ENCODE assay signal across 8 cellular contexts in the genomic region with DNA sequence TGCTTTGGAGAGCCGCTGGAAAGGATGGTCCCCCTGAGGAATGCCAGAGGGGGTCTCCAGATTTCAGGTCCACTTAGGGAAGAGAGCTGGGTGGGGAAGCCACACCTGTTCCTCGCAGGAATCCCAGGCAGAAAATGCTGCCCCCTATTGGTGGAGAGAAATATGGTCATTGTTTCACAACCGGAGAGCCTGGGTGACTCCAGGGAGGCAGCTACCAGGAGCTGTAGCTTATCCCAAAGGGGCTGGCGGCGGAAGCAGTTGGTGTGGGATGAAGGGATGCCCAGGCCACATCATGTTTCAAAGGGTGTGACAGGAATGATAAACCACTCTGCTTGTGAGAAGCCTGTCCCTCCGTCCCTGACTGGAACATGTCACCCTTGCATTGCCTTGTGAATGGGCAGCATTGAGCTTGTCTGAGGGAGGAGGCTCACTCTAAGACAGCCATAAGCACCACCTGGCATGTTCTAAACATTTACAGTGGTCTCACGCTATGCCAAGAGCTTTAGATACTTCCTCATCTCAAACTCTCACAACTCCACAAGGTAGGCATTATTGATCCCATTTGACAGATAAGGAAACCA. TPM values are rescaled to one million over a fixed set of nuclear protein-coding genes. Genes with fewer than 3 reads are reported as not detected.
DNase-seq lines count a peak whose midpoint lies in the region; ATAC-seq, FAIRE-seq and TF ChIP-seq lines count a peak whose summit lies in the region.
"Had no signal": no experiment of that assay in that cellular context is flagged by ENCODE, and none has a peak within 500 bp of the region (broad histone marks: within the 10 kb centered on the region; RNA-seq: fewer than 3 reads in every experiment).

No MANE protein-coding gene starts in this region.

- dilution Hi-C loops in mammary epithelial cell (cut with HindIII; ENCODE audit: low sequenced_read_pairs) = no loop called here

- H3K4me3 ChIP-seq in DND-41 (ENCODE audit: low read depth in 1 of 2, low read length in 2 of 2) (no peak overlapping the region), HL-60 (replicated peaks; ENCODE audit: insufficient read depth, low read length) (no peak overlapping the region), mammary epithelial cell (replicated peaks in 1 of 3; ENCODE audit: insufficient read depth in 1 of 3, low read depth in 2 of 3, low read length in 3 of 3) (no peak overlapping the region)

- H3K4me1 Mint-ChIP-seq in naive thymus-derived CD8-positive, alpha-beta T cell = peaks cover 0 to 3% (median 0%) of the 10 kb centered on the region in 4 donors

- peak overlapping the region in 2 of 10 donors; percentile 27 to 45 for H3K27ac Mint-ChIP-seq in naive thymus-derived CD8-positive, alpha-beta T cell

- no peaks in the 10 kb centered on the region for H3K79me2 ChIP-seq in DND-41 (ENCODE audit: insufficient read depth, low read length)
- H3K79me2 ChIP-seq in mammary epithelial cell (ENCODE audit: insufficient read depth, low read length) = no peaks in the 10 kb centered on the region

- 64% methylated on average over 7 of the region's 7 CpGs for WGBS in mammary epithelial cell (ENCODE audit: low coverage, missing lambda C conversion rate)

- CTCF ChIA-PET in mammary epithelial cell (lab: Charles Lee; ENCODE audit: low non-redundant PET) = no interaction called here

- H3K4me3 Mint-ChIP-seq in naive thymus-derived CD8-positive, alpha-beta T cell = no peak overlapping the region

- no TSS peak for BruUV-seq in mammary epithelial cell (replicated peaks; lab: Mats Ljungman, UMichigan)

- POLR2A ChIA-PET in naive thymus-derived CD8-positive, alpha-beta T cell (lab: Charles Lee) = interaction anchor here (0.6 to 1.2 kb wide), 2 partner anchors 60 to 109 kb away, joined by 3 to 4 read pairs; no protein-coding TSS in a partner anchor

- H3K4me1 ChIP-seq in DND-41 (ENCODE audit: insufficient read depth, low read length) (no peaks in the 10 kb centered on the region), mammary epithelial cell (ENCODE audit: insufficient read depth, low read length) (no peaks in the 10 kb centered on the region)

- H3K4me2 ChIP-seq in DND-41 (ENCODE audit: insufficient read depth, low read length) (no peak overlapping the region), mammary epithelial cell (ENCODE audit: insufficient read depth, low read depth, low read length) (no peak overlapping the region)

- peak; percentile 17 for DNase-seq in DND-41
- DNase-seq in HL-60 (ENCODE audit: low read depth in 1 of 2, low spot score in 1 of 2) = peak in 1 of 2 experiments; percentile 19
- no peak for DNase-seq in mammary epithelial cell
- DNase-seq in naive thymus-derived CD8-positive, alpha-beta T cell = peak in 8 of 10 donors; percentile 4 to 60 (median 28)
- no peak for DNase-seq in inferior parietal cortex (ENCODE audit: extremely low spot score)
- no peak for DNase-seq in occipital lobe (lab: John Stamatoyannopoulos, UW)
- DNase-seq in GM12891 (ENCODE audit: insufficient read length, low spot score) = no peak
- DNase-seq: NCI-H1105 treated with DMSO at 0.1 percent for 48 hours had no signal

- peak; percentile 45; the same call in 1 of the 3 replicates for ATAC-seq in DND-41 (ENCODE audit: insufficient read depth, low read depth)
- no peak for ATAC-seq in naive thymus-derived CD8-positive, alpha-beta T cell

- peak; percentile 63 for TF ChIP-seq CTCF in DND-41 (IDR thresholded peaks at IDR 0.05; ENCODE audit: borderline replicate concordance, extremely low read depth, low read length, poor library complexity, severe bottlenecking)
- peak; percentile 25 for TF ChIP-seq CTCF in HL-60 (IDR thresholded peaks at IDR 0.05; ENCODE audit: insufficient read depth, low read length)
- peak; percentile 48 to 60 for TF ChIP-seq CTCF in mammary epithelial cell (conservative IDR thresholded peaks at IDR 0.05 in 1 of 2, IDR thresholded peaks at IDR 0.05 in 1 of 2; ENCODE audit: extremely low read depth in 1 of 2, insufficient read depth in 1 of 2, low read depth in 1 of 2, low read length in 2 of 2)

- in situ Hi-C loops in mammary epithelial cell (cut with MboI; ENCODE audit: low sequenced_read_pairs in 2 of 2) = no loop called here

- H3K9ac ChIP-seq in DND-41 (ENCODE audit: low read depth, low read length) (no peak overlapping the region), mammary epithelial cell (ENCODE audit: insufficient read depth, low read length) (no peak overlapping the region)

- H3K36me3 ChIP-seq in DND-41 (ENCODE audit: insufficient read depth, low read length) = no peaks in the 10 kb centered on the region
- no peaks in the 10 kb centered on the region for H3K36me3 ChIP-seq in mammary epithelial cell (ENCODE audit: insufficient read depth, low read length)

- no peaks in the 10 kb centered on the region for H3K9me3 Mint-ChIP-seq in naive thymus-derived CD8-positive, alpha-beta T cell

- intact Hi-C loops in mammary epithelial cell (cut with micrococcal nuclease) = no loop called here

- H3K27ac ChIP-seq in DND-41 (ENCODE audit: low read length) = no peak overlapping the region
- H3K27ac ChIP-seq in HL-60 (replicated peaks) = no peak overlapping the region
- H3K27ac ChIP-seq in mammary epithelial cell (ENCODE audit: insufficient read depth, low read depth, low read length) = no peak overlapping the region

- H3K9me3 ChIP-seq in DND-41 (ENCODE audit: insufficient read depth, low read length, severe bottlenecking) (no peaks in the 10 kb centered on the region), mammary epithelial cell (replicated peaks; ENCODE audit: insufficient read depth, low read length) (no peaks in the 10 kb centered on the region)

- no peaks in the 10 kb centered on the region for H3K27me3 Mint-ChIP-seq in naive thymus-derived CD8-positive, alpha-beta T cell

- no peak for FAIRE-seq in GM12891 (lab: Jason Lieb, UNC)

- H3K27me3 ChIP-seq in DND-41 (ENCODE audit: insufficient read depth, low read length, poor library complexity) (no peaks in the 10 kb centered on the region), HL-60 (ENCODE audit: insufficient read depth, poor library complexity, severe bottlenecking) (no peaks in the 10 kb centered on the region), mammary epithelial cell (ENCODE audit: insufficient read depth, low read length) (no peaks in the 10 kb centered on the region)

- peaks cover 6% of the 10 kb centered on the region; the same call in 1 of the 2 replicates for H4K20me1 ChIP-seq in DND-41 (ENCODE audit: insufficient read depth, low read length)
- H4K20me1 ChIP-seq in mammary epithelial cell (ENCODE audit: insufficient read depth, low read length) = no peaks in the 10 kb centered on the region

- H2AFZ ChIP-seq in DND-41 (ENCODE audit: low read depth, low read length) = no peak overlapping the region
- no peak overlapping the region for H2AFZ ChIP-seq in mammary epithelial cell (ENCODE audit: low read depth, low read length)

- no peaks in the 10 kb centered on the region for H3K36me3 Mint-ChIP-seq in naive thymus-derived CD8-positive, alpha-beta T cell

- no peak for TF ChIP-seq POLR2A in GM12891 (IDR thresholded peaks at IDR 0.05; ENCODE audit: low read depth, low read length)

TF ChIP-seq in GM12891, 5 proteins besides CTCF, POLR2A, EP300 and RAD21:
- no peak for TF ChIP-seq TAF1 (IDR thresholded peaks at IDR 0.05; ENCODE audit: low read depth, low read length)
- TF ChIP-seq PAX5 (IDR thresholded peaks at IDR 0.05; ENCODE audit: insufficient read depth, low read length, severe bottlenecking) = no peak
- no peak for TF ChIP-seq POLR2AphosphoS5 (IDR thresholded peaks at IDR 0.05; ENCODE audit: low read depth, low read length)
- no peak for TF ChIP-seq SPI1 (IDR thresholded peaks at IDR 0.05; ENCODE audit: low read depth, low read length)
- TF ChIP-seq POU2F2 (IDR thresholded peaks at IDR 0.05; ENCODE audit: low read depth, low read length) = no peak

RNA-seq across cellular contexts. Expression of a gene that starts 34.5 kb away (rescaled TPM):
- total RNA-seq in mammary epithelial cell = 10 to 100 TPM; 10.3 to 11.2 TPM
- polyA plus RNA-seq in mammary epithelial cell = 23.4 TPM
- 22.4 TPM for polyA minus RNA-seq in mammary epithelial cell
- total RNA-seq in naive thymus-derived CD8-positive, alpha-beta T cell = 1 to 10 TPM; 5.5 to 5.6 TPM
- 10 to 100 TPM in 1 of 3 donors, 1 to 10 TPM in 2; 6.3 to 10.3 (median 7.3) TPM for polyA plus RNA-seq in naive thymus-derived CD8-positive, alpha-beta T cell
- total RNA-seq in occipital lobe = 15.9 TPM
- 0.08 TPM for polyA plus RNA-seq in GM12891 (2012; ENCODE audit: low read depth, missing spikeins)

Comparison
In these comparisons a context has a peak if more than half of its experiments do, and no peak if none do; other contexts are left out.
1. DNase-seq: peak in DND-41 (single experiment) and naive thymus-derived CD8-positive, alpha-beta T cell (8 of 10); none in mammary epithelial cell (single experiment), inferior parietal cortex (single experiment), occipital lobe (single experiment) and GM12891 (single experiment).
2. Peak in every context shown above with its lines, with median percentiles within 50 percentile points of each other: CTCF ChIP-seq.